Comparison of ENCODE assay signal across 8 cellular contexts in the genomic region with DNA sequence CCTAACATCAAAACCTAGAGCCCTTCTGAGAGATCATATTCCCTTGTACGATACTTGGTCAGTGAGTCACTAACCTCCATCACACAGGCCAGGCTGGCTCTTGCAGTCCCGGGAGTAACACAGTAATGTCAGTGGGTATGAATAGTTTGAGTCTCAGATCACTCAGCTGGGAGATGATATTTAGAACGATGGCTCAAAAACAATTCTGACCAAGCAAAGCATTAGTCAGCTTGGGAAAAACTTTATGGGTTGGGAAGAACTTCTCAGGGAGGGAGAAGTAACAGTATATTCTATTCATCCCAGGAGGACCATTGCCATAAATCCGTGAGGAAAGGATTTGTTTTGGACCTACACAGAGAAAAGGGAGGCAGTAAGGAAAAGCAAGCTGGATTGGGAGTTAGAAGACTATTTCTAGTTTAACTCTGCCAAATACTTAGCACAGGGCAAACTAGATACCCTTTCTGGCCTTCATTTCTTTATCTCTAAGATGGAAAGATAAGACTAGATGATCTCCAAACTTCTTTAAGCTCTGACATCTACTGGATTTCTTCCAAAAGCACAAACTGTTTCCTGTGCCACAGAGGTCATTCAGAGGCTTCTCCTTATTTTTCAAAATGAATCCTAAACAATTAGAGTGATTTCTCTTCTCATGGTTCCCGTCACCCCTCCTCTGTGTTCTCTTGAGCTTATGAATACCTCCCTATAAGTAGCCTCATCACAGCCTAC.
DNase-seq lines count a peak whose midpoint lies in the region; ATAC-seq, FAIRE-seq and TF ChIP-seq lines count a peak whose summit lies in the region.

No MANE protein-coding gene starts in this region.

- RAD21 ChIA-PET in GM12878 (lab: Charles Lee; ENCODE audit: unreplicated experiment), result no interaction called here

- WGBS in GM12878 (ENCODE audit: insufficient coverage, insufficient replicate concordance, low lambda C conversion rate, missing lambda C conversion rate), result 59% methylated on average over 5 of the region's 5 CpGs

- SMC1A ChIA-PET in GM12878 (lab: Charles Lee; ENCODE audit: uncharacterized antibody, unreplicated experiment), result interaction anchor here (0.9 to 2.4 kb wide), 5 partner anchors 10 to 20 kb away, joined by 3 to 8 read pairs (median 3); no protein-coding TSS in a partner anchor

- peak overlapping the region; percentile 8 for H2AFZ ChIP-seq in ACC112 (ENCODE audit: low read length, unreplicated experiment)
- no peak overlapping the region for H2AFZ ChIP-seq in GM12878 (ENCODE audit: control insufficient read depth, low read depth, low read length)

- ATAC-seq in GM12878 (0 out of 3 replicates have a peak, but pooled peaks have one; percentile 14), natural killer cell (no peak), GM19467 (IDR thresholded peaks at IDR 0.05; ENCODE audit: unreplicated experiment) (no peak), GM18909 (IDR thresholded peaks at IDR 0.05; ENCODE audit: poor library complexity, unreplicated experiment) (no peak), GM21515 (IDR thresholded peaks at IDR 0.05; ENCODE audit: unreplicated experiment) (no peak)

- TF ChIP-seq CTCF in HFF-Myc (IDR thresholded peaks at IDR 0.05; ENCODE audit: low read depth, low read length, missing control alignments) (no peak), GM12878 (IDR thresholded peaks at IDR 0.05 in 2 of 3, conservative IDR thresholded peaks at IDR 0.05 in 1 of 3; ENCODE audit: control insufficient read depth in 2 of 3, extremely low read depth in 1 of 3, insufficient read depth in 1 of 3, low read depth in 3 of 3, low read length in 3 of 3) (no peak), natural killer cell (IDR thresholded peaks at IDR 0.05) (no peak)

- H3K4me3 ChIP-seq in ACC112 (ENCODE audit: low read depth, low read length) (peak overlapping the region; percentile 46), HFF-Myc (replicated peaks; ENCODE audit: low read depth, low read length) (no peak overlapping the region), GM12878 (no peak overlapping the region)

- H3K9me3 ChIP-seq in GM12878 (replicated peaks; ENCODE audit: control insufficient read depth, insufficient read depth, low read length), result no peaks in the 10 kb centered on the region

- H3K27me3 Mint-ChIP-seq in natural killer cell (ENCODE audit: low read depth in 2 of 2), result peaks cover 4 to 6% of the 10 kb centered on the region in 2 donors

- H3K36me3 ChIP-seq in ACC112 (ENCODE audit: insufficient read depth, low read length), result no peaks in the 10 kb centered on the region
- no peaks in the 10 kb centered on the region for H3K36me3 ChIP-seq in GM12878 (ENCODE audit: control insufficient read depth in 2 of 2, insufficient read depth in 2 of 2, low read length in 1 of 2)

- H3K36me3 Mint-ChIP-seq in natural killer cell, result no peaks in the 10 kb centered on the region

- no peaks in the 10 kb centered on the region for H4K20me1 ChIP-seq in GM12878 (ENCODE audit: control insufficient read depth, insufficient read depth)

- no peak overlapping the region for H3K4me2 ChIP-seq in GM12878 (ENCODE audit: control insufficient read depth, insufficient read depth)

- POLR2A ChIA-PET in GM12878 (lab: Charles Lee), result no interaction called here

- H3K9ac ChIP-seq in GM12878 (ENCODE audit: control insufficient read depth, insufficient read depth, low read length), result no peak overlapping the region

- DNase-seq in HFF-Myc (ENCODE audit: extremely low read depth, low read depth), result peak; percentile 59
- no peak for DNase-seq in GM12878 (ENCODE audit: low read depth, low spot score)
- DNase-seq in lung microvascular endothelial cell (ENCODE audit: low read depth in 2 of 2), result peak; percentile 59 to 96
- DNase-seq in natural killer cell, result no peak

- in situ Hi-C loops in GM12878 (cut with MboI), result loop anchor here (25.0 kb wide), 1 partner anchor 1113 kb away; no protein-coding TSS in a partner anchor

- H3K79me2 ChIP-seq in ACC112 (ENCODE audit: control insufficient read depth, insufficient read depth, low read length, unreplicated experiment), result no peaks in the 10 kb centered on the region
- no peaks in the 10 kb centered on the region for H3K79me2 ChIP-seq in GM12878 (ENCODE audit: control insufficient read depth, insufficient read depth, low read length)

- H3K4me1 ChIP-seq in ACC112 (ENCODE audit: control insufficient read depth, insufficient read depth, low read length, unreplicated experiment) (peaks cover 59% of the 10 kb centered on the region), GM12878 (ENCODE audit: control insufficient read depth, insufficient read depth, low read length) (peaks cover 8% of the 10 kb centered on the region)

- BruUV-seq in GM12878 (replicated peaks; lab: Mats Ljungman, UMichigan), result no TSS peak

- no peaks in the 10 kb centered on the region for H3K4me1 Mint-ChIP-seq in natural killer cell

- FAIRE-seq in GM12878 (lab: Jason Lieb, UNC), result no peak

- H3K27ac ChIP-seq in ACC112 (ENCODE audit: low read depth, low read length), result peak overlapping the region; percentile 100
- H3K27ac ChIP-seq in GM12878 (ENCODE audit: control insufficient read depth, insufficient read depth), result no peak overlapping the region

- no peaks in the 10 kb centered on the region for H3K9me3 Mint-ChIP-seq in natural killer cell

- intact Hi-C loops in GM12878 (cut with micrococcal nuclease; ENCODE audit: unreplicated experiment), result no loop called here
- intact Hi-C loops in natural killer cell (cut with micrococcal nuclease), result no loop called here

- TF ChIP-seq RAD21 in GM12878 (IDR thresholded peaks at IDR 0.05; ENCODE audit: insufficient read depth, low read depth, low read length), result no peak

- H3K4me3 Mint-ChIP-seq in natural killer cell, result no peak overlapping the region

- H3K27ac Mint-ChIP-seq in natural killer cell, result no peak overlapping the region

- H3K27me3 ChIP-seq in ACC112 (ENCODE audit: insufficient read depth, low read length) (no peaks in the 10 kb centered on the region), GM12878 (replicated peaks in 1 of 2; ENCODE audit: control insufficient read depth in 2 of 2, insufficient read depth in 2 of 2, low read length in 1 of 2) (no peaks in the 10 kb centered on the region)

- CTCF ChIA-PET in GM12878 (lab: Yijun Ruan, JAX), result interaction anchor here (0.5 to 1.0 kb wide), 2 partner anchors 20 to 542 kb away, joined by 3 read pairs; no protein-coding TSS in a partner anchor

- no peak for TF ChIP-seq POLR2A in GM12878 (IDR thresholded peaks at IDR 0.05; ENCODE audit: low read depth, low read length)

- no peak for TF ChIP-seq EP300 in GM12878 (IDR thresholded peaks at IDR 0.05; ENCODE audit: borderline replicate concordance in 1 of 2, control insufficient read depth in 1 of 2, low read depth in 2 of 2, low read length in 2 of 2)

TF ChIP-seq in GM12878, 131 proteins besides CTCF, POLR2A, EP300 and RAD21:
- no peak for TF ChIP-seq RUNX3 (IDR thresholded peaks at IDR 0.05; ENCODE audit: low read length)
- TF ChIP-seq, protein P1, sequence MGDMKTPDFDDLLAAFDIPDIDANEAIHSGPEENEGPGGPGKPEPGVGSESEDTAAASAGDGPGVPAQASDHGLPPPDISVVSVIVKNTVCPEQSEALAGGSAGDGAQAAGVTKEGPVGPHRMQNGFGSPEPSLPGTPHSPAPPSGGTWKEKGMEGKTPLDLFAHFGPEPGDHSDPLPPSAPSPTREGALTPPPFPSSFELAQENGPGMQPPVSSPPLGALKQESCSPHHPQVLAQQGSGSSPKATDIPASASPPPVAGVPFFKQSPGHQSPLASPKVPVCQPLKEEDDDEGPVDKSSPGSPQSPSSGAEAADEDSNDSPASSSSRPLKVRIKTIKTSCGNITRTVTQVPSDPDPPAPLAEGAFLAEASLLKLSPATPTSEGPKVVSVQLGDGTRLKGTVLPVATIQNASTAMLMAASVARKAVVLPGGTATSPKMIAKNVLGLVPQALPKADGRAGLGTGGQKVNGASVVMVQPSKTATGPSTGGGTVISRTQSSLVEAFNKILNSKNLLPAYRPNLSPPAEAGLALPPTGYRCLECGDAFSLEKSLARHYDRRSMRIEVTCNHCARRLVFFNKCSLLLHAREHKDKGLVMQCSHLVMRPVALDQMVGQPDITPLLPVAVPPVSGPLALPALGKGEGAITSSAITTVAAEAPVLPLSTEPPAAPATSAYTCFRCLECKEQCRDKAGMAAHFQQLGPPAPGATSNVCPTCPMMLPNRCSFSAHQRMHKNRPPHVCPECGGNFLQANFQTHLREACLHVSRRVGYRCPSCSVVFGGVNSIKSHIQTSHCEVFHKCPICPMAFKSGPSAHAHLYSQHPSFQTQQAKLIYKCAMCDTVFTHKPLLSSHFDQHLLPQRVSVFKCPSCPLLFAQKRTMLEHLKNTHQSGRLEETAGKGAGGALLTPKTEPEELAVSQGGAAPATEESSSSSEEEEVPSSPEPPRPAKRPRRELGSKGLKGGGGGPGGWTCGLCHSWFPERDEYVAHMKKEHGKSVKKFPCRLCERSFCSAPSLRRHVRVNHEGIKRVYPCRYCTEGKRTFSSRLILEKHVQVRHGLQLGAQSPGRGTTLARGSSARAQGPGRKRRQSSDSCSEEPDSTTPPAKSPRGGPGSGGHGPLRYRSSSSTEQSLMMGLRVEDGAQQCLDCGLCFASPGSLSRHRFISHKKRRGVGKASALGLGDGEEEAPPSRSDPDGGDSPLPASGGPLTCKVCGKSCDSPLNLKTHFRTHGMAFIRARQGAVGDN (IDR thresholded peaks at IDR 0.05), result no peak
- TF ChIP-seq SUPT20H (IDR thresholded peaks at IDR 0.05; ENCODE audit: borderline replicate concordance, control insufficient read depth, low read depth, low read length), result no peak
- no peak for TF ChIP-seq STAT3 (IDR thresholded peaks at IDR 0.05; ENCODE audit: low read depth, low read length)
- TF ChIP-seq ZNF207 (IDR thresholded peaks at IDR 0.05; ENCODE audit: borderline replicate concordance), result no peak
- no peak for TF ChIP-seq NBN (IDR thresholded peaks at IDR 0.05)
- TF ChIP-seq EED (IDR thresholded peaks at IDR 0.05; ENCODE audit: low read depth), result no peak
- no peak for TF ChIP-seq SRF (IDR thresholded peaks at IDR 0.05; ENCODE audit: low read depth in 2 of 2, low read length in 2 of 2)
- no peak for TF ChIP-seq BCL11A (IDR thresholded peaks at IDR 0.05; ENCODE audit: low read depth, low read length)
- TF ChIP-seq IKZF2 (IDR thresholded peaks at IDR 0.05), result no peak
- no peak for TF ChIP-seq KAT2A (conservative IDR thresholded peaks at IDR 0.05; ENCODE audit: control insufficient read depth, low read depth, low read length)
- no peak for TF ChIP-seq MEF2B (IDR thresholded peaks at IDR 0.05; ENCODE audit: partially characterized antibody, poor library complexity, severe bottlenecking)
- no peak for TF ChIP-seq ZNF217 (IDR thresholded peaks at IDR 0.05)
- no peak for TF ChIP-seq PAX5 (IDR thresholded peaks at IDR 0.05; ENCODE audit: borderline replicate concordance, low read depth, low read length)
- TF ChIP-seq NFYA (IDR thresholded peaks at IDR 0.05; ENCODE audit: borderline replicate concordance, low read depth, low read length), result no peak
- TF ChIP-seq SPI1 (IDR thresholded peaks at IDR 0.05; ENCODE audit: borderline replicate concordance, insufficient read depth, low read depth, low read length), result no peak
TF ChIP-seq in GM12878: peak in this region for 0.

Comparison
In these comparisons a context has a peak if more than half of its experiments do, and no peak if none do; other contexts are left out.
1. DNase-seq: peak in HFF-Myc (single experiment) and lung microvascular endothelial cell (2 of 2); none in GM12878 (single experiment) and natural killer cell (single experiment).